10 cellular contexts compared by ENCODE assay signal in genomic region chr5:88979244-88979643, GRCh38.
A peak's percentile ranks its signal among the peaks of the same experiment; 100 is the strongest.
DNase-seq lines count a peak whose midpoint lies in the region; ATAC-seq and TF ChIP-seq lines count a peak whose summit lies in the region.
"Had no signal": no experiment of that assay in that cellular context is flagged by ENCODE, and none has a peak within 500 bp of the region (broad histone marks: within the 10 kb centered on the region; RNA-seq: fewer than 3 reads in every experiment).

No MANE protein-coding gene starts in this region.

- WGBS in adrenal gland, 4 donors: 79 to 89% (median 84%) methylated on average over 3 of the region's 3 CpGs

- intact Hi-C loops in adrenal gland (cut with DNase I): no loop called here

- DNase-seq in NOMO-1 treated with dmso at 0.1 percent for 144 hours (lab: John Stamatoyannopoulos, UW; ENCODE audit: unreplicated experiment) (peak; percentile 35), iris pigment epithelial cell (ENCODE audit: low read depth) (peak; percentile 45), SHP77 treated with DMSO at 0.1 percent for 48 hours (lab: John Stamatoyannopoulos, UW) (no peak), NCI-H82 (lab: John Stamatoyannopoulos, UW) (no peak), adrenal gland (no peak), anterior cingulate cortex (lab: John Stamatoyannopoulos, UW) (no peak)
- DNase-seq: midbrain; stimulated activated CD4-positive, alpha-beta T cell treated with anti-CD3 and anti-CD28 coated beads, Interleukin-4, amount 100 ng/mL, for 24 hours had no signal

- H3K27me3 ChIP-seq in adrenal gland: no peaks in the 10 kb centered on the region

- no peaks in the 10 kb centered on the region for H3K36me3 ChIP-seq in adrenal gland (replicated peaks in 1 of 2)

- TF ChIP-seq CTCF in adrenal gland (IDR thresholded peaks at IDR 0.05): no peak

- H3K27ac ChIP-seq in adrenal gland: no peak overlapping the region

- ATAC-seq in GM18907 (IDR thresholded peaks at IDR 0.05; ENCODE audit: unreplicated experiment): peak; percentile 73
- peak; percentile 70 for ATAC-seq in HG02763 (IDR thresholded peaks at IDR 0.05; ENCODE audit: unreplicated experiment)

- TF ChIP-seq POLR2A in adrenal gland (IDR thresholded peaks at IDR 0.05): no peak

- no peaks in the 10 kb centered on the region for H3K9me3 ChIP-seq in adrenal gland (replicated peaks in 1 of 3)

- no peak overlapping the region for H3K4me3 ChIP-seq in adrenal gland

- no peaks in the 10 kb centered on the region for H3K4me1 ChIP-seq in adrenal gland (replicated peaks in 1 of 2)

Comparison
In these comparisons a context has a peak if more than half of its experiments do, and no peak if none do; other contexts are left out.
1. DNase-seq: peak in NOMO-1 treated with dmso at 0.1 percent for 144 hours (single experiment) and iris pigment epithelial cell (single experiment); none in SHP77 treated with DMSO at 0.1 percent for 48 hours (single experiment), NCI-H82 (single experiment), adrenal gland (0 of 7) and anterior cingulate cortex (0 of 58).